16 cellular contexts compared by ENCODE assay signal in the genomic region with DNA sequence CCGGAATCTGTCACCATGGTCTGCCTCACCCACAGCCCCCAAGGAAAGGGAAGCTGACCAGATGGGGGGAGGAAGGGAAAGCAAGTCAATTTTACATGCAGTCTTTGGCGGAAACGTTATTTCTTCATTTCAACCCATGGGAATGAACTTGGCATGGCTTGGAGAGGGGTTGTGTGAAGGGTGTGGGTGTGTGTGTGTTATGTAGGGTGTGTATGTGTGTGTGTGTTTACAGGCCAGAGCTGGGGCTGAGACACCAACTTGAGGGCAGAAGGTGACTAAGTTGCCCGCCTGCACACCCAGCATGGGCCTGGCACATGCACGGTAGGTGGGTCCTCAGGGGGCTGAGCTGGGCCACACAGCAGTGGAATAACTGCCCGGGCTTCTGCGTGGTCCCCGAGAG.
DNase-seq lines count a peak whose midpoint lies in the region; ATAC-seq and TF ChIP-seq lines count a peak whose summit lies in the region.
"Had no signal": no experiment of that assay in that cellular context is flagged by ENCODE, and none has a peak within 500 bp of the region (broad histone marks: within the 10 kb centered on the region; RNA-seq: fewer than 3 reads in every experiment).

No MANE protein-coding gene starts in this region.

- peak overlapping the region; percentile 78; the same call in 1 of the 2 replicates for H3K27ac ChIP-seq in VCaP
- H3K27ac ChIP-seq: A549 had no signal

- no peaks in the 10 kb centered on the region for H3K27me3 Mint-ChIP-seq in activated naive CD4-positive, alpha-beta T cell treated with anti-CD3 and anti-CD28 coated beads, Interleukin-2, amount 50 U/mL, for 24 hours
- peaks cover 14% of the 10 kb centered on the region for H3K27me3 Mint-ChIP-seq in endothelial cell (ENCODE audit: unreplicated experiment)
- H3K27me3 Mint-ChIP-seq in nephron progenitor cell (ENCODE audit: low read depth, poor library complexity): peaks cover 2% of the 10 kb centered on the region
- H3K27me3 Mint-ChIP-seq: IgD-negative memory B cell had no signal

- no peaks in the 10 kb centered on the region for H3K9me3 Mint-ChIP-seq in activated naive CD4-positive, alpha-beta T cell treated with anti-CD3 and anti-CD28 coated beads, Interleukin-2, amount 50 U/mL, for 24 hours
- H3K9me3 Mint-ChIP-seq in endothelial cell (ENCODE audit: unreplicated experiment): no peaks in the 10 kb centered on the region
- no peaks in the 10 kb centered on the region for H3K9me3 Mint-ChIP-seq in nephron progenitor cell
- H3K9me3 Mint-ChIP-seq: CD14-positive monocyte, IgD-negative memory B cell had no signal

- H3K4me1 Mint-ChIP-seq in activated naive CD4-positive, alpha-beta T cell treated with anti-CD3 and anti-CD28 coated beads, Interleukin-2, amount 50 U/mL, for 24 hours: peaks cover 39% of the 10 kb centered on the region
- H3K4me1 Mint-ChIP-seq in endothelial cell (ENCODE audit: unreplicated experiment) (peaks cover 59% of the 10 kb centered on the region), nephron progenitor cell (peaks cover 92% of the 10 kb centered on the region)
- H3K4me1 Mint-ChIP-seq: CD14-positive monocyte had no signal

- no peak for ATAC-seq in HG02870 (IDR thresholded peaks at IDR 0.05; ENCODE audit: unreplicated experiment)
- ATAC-seq: A549 had no signal

- H3K36me3 Mint-ChIP-seq in activated naive CD4-positive, alpha-beta T cell treated with anti-CD3 and anti-CD28 coated beads, Interleukin-2, amount 50 U/mL, for 24 hours: no peaks in the 10 kb centered on the region
- peaks cover 24% of the 10 kb centered on the region for H3K36me3 Mint-ChIP-seq in endothelial cell (ENCODE audit: low read depth, unreplicated experiment)
- peaks cover 12% of the 10 kb centered on the region for H3K36me3 Mint-ChIP-seq in nephron progenitor cell (ENCODE audit: low read depth)

- DNase-seq in activated naive CD4-positive, alpha-beta T cell treated with Interleukin-2 at 50 U/mL for 16 hours: no peak
- DNase-seq in endothelial cell (ENCODE audit: low spot score) (no peak), nephron progenitor cell (no peak), SKM-1 treated with dmso at 0.1 percent for 144 hours (lab: John Stamatoyannopoulos, UW; ENCODE audit: unreplicated experiment) (no peak), kidney tubule cell (ENCODE audit: low spot score) (no peak)
- DNase-seq: Caco-2, DMS53, NCI-H1436 treated with DMSO at 0.1 percent for 48 hours, NCI-H2081, NCI-H524 had no signal

- TF ChIP-seq CTCF in VCaP (conservative IDR thresholded peaks at IDR 0.05) (no peak), endothelial cell (IDR thresholded peaks at IDR 0.05; ENCODE audit: unreplicated experiment) (no peak), nephron progenitor cell (IDR thresholded peaks at IDR 0.05) (no peak)

- peak overlapping the region; percentile 48 for H3K27ac Mint-ChIP-seq in activated naive CD4-positive, alpha-beta T cell treated with anti-CD3 and anti-CD28 coated beads, Interleukin-2, amount 50 U/mL, for 24 hours
- H3K27ac Mint-ChIP-seq in endothelial cell (ENCODE audit: unreplicated experiment) (no peak overlapping the region), nephron progenitor cell (peak overlapping the region; percentile 90)

- no peak overlapping the region for H3K4me3 Mint-ChIP-seq in activated naive CD4-positive, alpha-beta T cell treated with anti-CD3 and anti-CD28 coated beads, Interleukin-2, amount 50 U/mL, for 24 hours
- H3K4me3 Mint-ChIP-seq in endothelial cell (ENCODE audit: unreplicated experiment) (peak overlapping the region; percentile 9), nephron progenitor cell (no peak overlapping the region)
- H3K4me3 Mint-ChIP-seq: CD14-positive monocyte, IgD-negative memory B cell had no signal
